Comparison of ENCODE assay signal across 9 cellular contexts in the genomic region with DNA sequence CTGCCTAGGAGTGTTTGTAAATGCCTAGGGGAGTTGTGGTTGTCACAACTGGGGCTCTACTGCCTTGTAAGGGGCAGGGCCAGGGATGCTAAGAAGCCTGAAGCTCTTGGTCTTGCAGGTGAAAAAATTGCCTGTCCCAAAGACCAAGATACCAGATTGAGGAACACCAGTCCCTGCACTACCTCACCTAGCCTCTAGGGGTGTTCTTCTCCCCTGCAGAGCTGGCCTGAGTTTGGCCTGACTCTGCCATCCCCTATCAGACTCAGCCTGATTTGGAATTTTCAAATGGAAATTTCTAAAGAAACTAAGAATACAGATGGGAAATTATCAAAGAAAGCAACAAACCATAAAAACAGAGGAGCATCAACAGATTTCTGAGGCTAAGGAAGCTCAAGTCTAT.
DNase-seq lines count a peak whose midpoint lies in the region; ATAC-seq and TF ChIP-seq lines count a peak whose summit lies in the region.
"Had no signal": no experiment of that assay in that cellular context is flagged by ENCODE, and none has a peak within 500 bp of the region (broad histone marks: within the 10 kb centered on the region; RNA-seq: fewer than 3 reads in every experiment).

No MANE protein-coding gene starts in this region.

- H3K4me1 ChIP-seq in psoas muscle: no peaks in the 10 kb centered on the region

- intact Hi-C loops in psoas muscle (cut with DNase I): no loop called here

- TF ChIP-seq CTCF in HL-60 (IDR thresholded peaks at IDR 0.05; ENCODE audit: insufficient read depth, low read length) (peak; percentile 45), brain microvascular endothelial cell (IDR thresholded peaks at IDR 0.05; ENCODE audit: low read depth, low read length, missing control alignments) (peak; percentile 56), psoas muscle (IDR thresholded peaks at IDR 0.05) (peak; percentile 47)

- in situ Hi-C loops in brain microvascular endothelial cell (cut with HindIII; ENCODE audit: low pct_ligation_motif_present, low sequenced_read_pairs): no loop called here

- no peaks in the 10 kb centered on the region for H3K36me3 ChIP-seq in brain microvascular endothelial cell (replicated peaks)
- H3K36me3 ChIP-seq in psoas muscle (ENCODE audit: insufficient read depth in 1 of 2, low read depth in 1 of 2): no peaks in the 10 kb centered on the region

- DNase-seq in HL-60 (ENCODE audit: low read depth in 1 of 2, low spot score in 1 of 2) (peak in 1 of 2 experiments; percentile 14), brain microvascular endothelial cell (no peak), psoas muscle (no peak), occipital lobe (lab: John Stamatoyannopoulos, UW) (no peak)
- DNase-seq in activated CD4-positive, CD25-positive, alpha-beta regulatory T cell treated with anti-CD3 and anti-CD28 coated beads, Interleukin-2, amount 50 U/mL, for 72 hours: no peak
- DNase-seq: activated B cell treated with CpG ODN at 0.5 μM for 24 hours; stimulated activated naive CD4-positive, alpha-beta T cell treated with Interleukin-2 at 50 U/mL for 16 hours had no signal

- H3K4me3 ChIP-seq in HL-60 (replicated peaks; ENCODE audit: insufficient read depth, low read length) (no peak overlapping the region), brain microvascular endothelial cell (ENCODE audit: low read depth, low read length) (no peak overlapping the region), psoas muscle (no peak overlapping the region)

- H3K27me3 ChIP-seq in HL-60 (ENCODE audit: insufficient read depth, poor library complexity, severe bottlenecking) (no peaks in the 10 kb centered on the region), brain microvascular endothelial cell (replicated peaks) (no peaks in the 10 kb centered on the region), psoas muscle (ENCODE audit: insufficient read depth in 3 of 3, low read length in 2 of 3) (no peaks in the 10 kb centered on the region)

- ATAC-seq in GM18511 (IDR thresholded peaks at IDR 0.05; ENCODE audit: unreplicated experiment) (peak; percentile 78), psoas muscle (no peak), HG02610 (IDR thresholded peaks at IDR 0.05; ENCODE audit: unreplicated experiment) (no peak)

- H3K9me3 ChIP-seq in psoas muscle: peaks cover 3% of the 10 kb centered on the region

- no peak overlapping the region for H3K27ac ChIP-seq in HL-60 (replicated peaks)
- H3K27ac ChIP-seq in brain microvascular endothelial cell: no peak overlapping the region
- no peak overlapping the region for H3K27ac ChIP-seq in psoas muscle
